Comparison of ENCODE assay signal across 1 cellular context in genomic region chr1:36884029-36884701, GRCh38.
TF ChIP-seq lines count a peak whose summit lies in the region.

No MANE protein-coding gene starts in this region.

TF ChIP-seq in GM23338, 12 proteins besides CTCF, POLR2A, EP300 and RAD21 (continued from another document):
- no peak for TF ChIP-seq ETS1 (IDR thresholded peaks at IDR 0.05)
TF ChIP-seq in GM23338: peak in this region for 0.
